In genomic region chrX:136572030-136572429, GRCh38 we compare ENCODE assay signal across 18 cellular contexts. TPM values are rescaled to one million over a fixed set of nuclear protein-coding genes. Genes with fewer than 3 reads are reported as not detected.
DNase-seq lines count a peak whose midpoint lies in the region; ATAC-seq, FAIRE-seq and TF ChIP-seq lines count a peak whose summit lies in the region.
"Had no signal": no experiment of that assay in that cellular context is flagged by ENCODE, and none has a peak within 500 bp of the region (broad histone marks: within the 10 kb centered on the region; RNA-seq: fewer than 3 reads in every experiment).

No MANE protein-coding gene starts in this region.

- H3K4me3 Mint-ChIP-seq in Calu3 (ENCODE audit: low read depth, unreplicated experiment), result no peak overlapping the region
- H3K4me3 Mint-ChIP-seq in activated T-cell treated with anti-CD3 and anti-CD28 coated beads, Interleukin-2, amount 50 U/mL, for 72 hours, result no peak overlapping the region
- H3K4me3 Mint-ChIP-seq: activated naive CD8-positive, alpha-beta T cell had no signal

- H3K27me3 Mint-ChIP-seq in Calu3 (ENCODE audit: unreplicated experiment), result no peaks in the 10 kb centered on the region
- no peaks in the 10 kb centered on the region for H3K27me3 Mint-ChIP-seq in activated T-cell treated with anti-CD3 and anti-CD28 coated beads, Interleukin-2, amount 50 U/mL, for 72 hours (ENCODE audit: low read depth)
- H3K27me3 Mint-ChIP-seq: activated naive CD8-positive, alpha-beta T cell had no signal

- peak; percentile 73 for ATAC-seq in GM18909 (IDR thresholded peaks at IDR 0.05; ENCODE audit: poor library complexity, unreplicated experiment)
- ATAC-seq in HG03460 (IDR thresholded peaks at IDR 0.05; ENCODE audit: unreplicated experiment), result peak; percentile 71
- ATAC-seq in GM12878, result peak; percentile 72
- ATAC-seq in activated T-cell treated with anti-CD3 and anti-CD28 coated beads, Interleukin-2, amount 50 U/mL, for 72 hours (replicated peaks in 1 of 2), result no peak

- H3K4me1 Mint-ChIP-seq in Calu3 (ENCODE audit: low read depth, unreplicated experiment), result no peaks in the 10 kb centered on the region
- H3K4me1 Mint-ChIP-seq in activated T-cell treated with anti-CD3 and anti-CD28 coated beads, Interleukin-2, amount 50 U/mL, for 72 hours (ENCODE audit: low read depth), result peaks cover 18% of the 10 kb centered on the region

- BruUV-seq in Calu3 (replicated peaks; lab: Mats Ljungman, UMichigan) (no TSS peak), GM12878 (replicated peaks; lab: Mats Ljungman, UMichigan) (no TSS peak)

- no peaks in the 10 kb centered on the region for H3K4me1 ChIP-seq in GM12878 (ENCODE audit: control insufficient read depth, insufficient read depth, low read length)
- H3K4me1 ChIP-seq: right atrium auricular region had no signal

- DNase-seq in Calu3 (no peak), GM12878 (ENCODE audit: low read depth, low spot score) (no peak), GM19238 (ENCODE audit: insufficient read length, low spot score) (no peak), HCEC 1CT (no peak), posterior cingulate gyrus (no peak)
- DNase-seq in activated T-cell treated with anti-CD3 and anti-CD28 coated beads, Interleukin-2, amount 50 U/mL, for 72 hours, result no peak
- DNase-seq: activated T-cell treated with anti-CD3 and anti-CD28 coated beads, Interleukin-2, amount 50 U/mL, for 1 hour; NCI-H1048; NCI-H774; substantia nigra had no signal

- H3K4me2 ChIP-seq in GM12878 (ENCODE audit: control insufficient read depth, insufficient read depth), result no peak overlapping the region
- H3K4me2 ChIP-seq: hepatocyte had no signal

- no peaks in the 10 kb centered on the region for H3K9me3 Mint-ChIP-seq in Calu3 (ENCODE audit: low read depth, unreplicated experiment)
- H3K9me3 Mint-ChIP-seq in activated T-cell treated with anti-CD3 and anti-CD28 coated beads, Interleukin-2, amount 50 U/mL, for 72 hours, result no peaks in the 10 kb centered on the region

- no peak overlapping the region for H3K27ac Mint-ChIP-seq in Calu3 (ENCODE audit: unreplicated experiment)
- no peak overlapping the region for H3K27ac Mint-ChIP-seq in activated T-cell treated with anti-CD3 and anti-CD28 coated beads, Interleukin-2, amount 50 U/mL, for 72 hours
- H3K27ac Mint-ChIP-seq: activated naive CD8-positive, alpha-beta T cell had no signal

- H3K9me3 ChIP-seq in GM12878 (replicated peaks; ENCODE audit: control insufficient read depth, insufficient read depth, low read length), result no peaks in the 10 kb centered on the region
- H3K9me3 ChIP-seq: neutrophil, right atrium auricular region had no signal

- no peak overlapping the region for H3K27ac ChIP-seq in GM12878 (ENCODE audit: control insufficient read depth, insufficient read depth)
- H3K27ac ChIP-seq: hepatocyte, neutrophil, right atrium auricular region had no signal

- SMC1A ChIA-PET in GM12878 (lab: Charles Lee; ENCODE audit: uncharacterized antibody, unreplicated experiment), result interaction anchor here (0.5 to 4.1 kb wide), 5 partner anchors 118 to 306 kb away, joined by 3 to 21 read pairs (median 3); no protein-coding TSS in a partner anchor

- peak; percentile 40 for TF ChIP-seq RAD21 in GM12878 (IDR thresholded peaks at IDR 0.05; ENCODE audit: insufficient read depth, low read depth, low read length)

- no peak for FAIRE-seq in GM12878 (lab: Jason Lieb, UNC)
- FAIRE-seq: bronchial epithelial cell had no signal

- TF ChIP-seq CTCF in Calu3 (IDR thresholded peaks at IDR 0.05; ENCODE audit: unreplicated experiment) (peak; percentile 14), GM12878 (IDR thresholded peaks at IDR 0.05 in 2 of 3, conservative IDR thresholded peaks at IDR 0.05 in 1 of 3; ENCODE audit: control insufficient read depth in 2 of 3, extremely low read depth in 1 of 3, insufficient read depth in 1 of 3, low read depth in 3 of 3, low read length in 3 of 3) (peak in 1 of 3 experiments; percentile 40; a peak in 1 of 6 replicates)

- no peaks in the 10 kb centered on the region for H4K20me1 ChIP-seq in GM12878 (ENCODE audit: control insufficient read depth, insufficient read depth)

- H3K4me3 ChIP-seq in GM12878, result no peak overlapping the region
- H3K4me3 ChIP-seq: hepatocyte, right atrium auricular region had no signal

- TF ChIP-seq POLR2A in GM12878 (IDR thresholded peaks at IDR 0.05; ENCODE audit: low read depth, low read length), result no peak

- H3K27me3 ChIP-seq in GM12878 (replicated peaks in 1 of 2; ENCODE audit: control insufficient read depth in 2 of 2, insufficient read depth in 2 of 2, low read length in 1 of 2), result no peaks in the 10 kb centered on the region
- H3K27me3 ChIP-seq: hepatocyte, neutrophil, right atrium auricular region had no signal

- no peaks in the 10 kb centered on the region for H3K79me2 ChIP-seq in GM12878 (ENCODE audit: control insufficient read depth, insufficient read depth, low read length)
- H3K79me2 ChIP-seq: hepatocyte had no signal

- no peaks in the 10 kb centered on the region for H3K36me3 Mint-ChIP-seq in Calu3 (ENCODE audit: insufficient read depth, unreplicated experiment)
- H3K36me3 Mint-ChIP-seq in activated T-cell treated with anti-CD3 and anti-CD28 coated beads, Interleukin-2, amount 50 U/mL, for 72 hours (ENCODE audit: insufficient read depth in 2 of 2), result no peaks in the 10 kb centered on the region
- H3K36me3 Mint-ChIP-seq: activated naive CD8-positive, alpha-beta T cell had no signal

- no peak overlapping the region for H3K9ac ChIP-seq in GM12878 (ENCODE audit: control insufficient read depth, insufficient read depth, low read length)

- POLR2A ChIA-PET in GM12878 (lab: Charles Lee), result no interaction called here

- 28% methylated on average over 2 of the region's 2 CpGs for WGBS in GM12878 (ENCODE audit: insufficient coverage, insufficient replicate concordance, low lambda C conversion rate, missing lambda C conversion rate)

- intact Hi-C loops in Calu3 (cut with micrococcal nuclease; ENCODE audit: unreplicated experiment), result loop anchor here (10.0 kb wide), 1 partner anchor 317 kb away; the partner anchor contains the start of gene MAP7D3
- intact Hi-C loops in GM12878 (cut with micrococcal nuclease; ENCODE audit: unreplicated experiment), result loop anchor here (1.0 to 10.0 kb wide), 4 partner anchors 122 to 547 kb away; no protein-coding TSS in a partner anchor
- intact Hi-C loops in posterior cingulate gyrus (cut with DNase I), result no loop called here

- H3K36me3 ChIP-seq in GM12878 (ENCODE audit: control insufficient read depth in 2 of 2, insufficient read depth in 2 of 2, low read length in 1 of 2), result no peaks in the 10 kb centered on the region
- H3K36me3 ChIP-seq: neutrophil, right atrium auricular region had no signal

- CTCF ChIA-PET in Calu3 (lab: Charles Lee) (interaction anchor here (0.6 to 0.9 kb wide), 2 partner anchors 40 to 75 kb away, joined by 3 to 4 read pairs; partner anchors contain the start of gene VGLL1), GM12878 (lab: Yijun Ruan, JAX) (interaction anchor here (0.5 to 3.6 kb wide), 8 partner anchors 9 to 308 kb away, joined by 3 to 23 read pairs (median 3); no protein-coding TSS in a partner anchor)

- no peak overlapping the region for H2AFZ ChIP-seq in GM12878 (ENCODE audit: control insufficient read depth, low read depth, low read length)
- H2AFZ ChIP-seq: hepatocyte had no signal

- RAD21 ChIA-PET in GM12878 (lab: Charles Lee; ENCODE audit: unreplicated experiment), result interaction anchor here (1.0 to 3.5 kb wide), 3 partner anchors 123 to 140 kb away, joined by 3 to 13 read pairs (median 3); no protein-coding TSS in a partner anchor

- in situ Hi-C loops in GM12878 (cut with MboI), result no loop called here

- no peak for TF ChIP-seq EP300 in GM12878 (IDR thresholded peaks at IDR 0.05; ENCODE audit: borderline replicate concordance in 1 of 2, control insufficient read depth in 1 of 2, low read depth in 2 of 2, low read length in 2 of 2)

TF ChIP-seq in GM12878, 131 proteins besides CTCF, POLR2A, EP300 and RAD21:
- TF ChIP-seq SMC3 (IDR thresholded peaks at IDR 0.05; ENCODE audit: borderline replicate concordance, low read length) (peak; percentile 27; the same call in 1 of the 2 replicates), ASH2L (IDR thresholded peaks at IDR 0.05; ENCODE audit: borderline replicate concordance, low read depth) (no peak), BHLHE40 (IDR thresholded peaks at IDR 0.05; ENCODE audit: borderline replicate concordance in 1 of 2, low read depth in 2 of 2, low read length in 1 of 2) (no peak)

RNA-seq across cellular contexts. Expression of gene VGLL1, which starts 40.0 kb away (rescaled TPM):
- total RNA-seq in Calu3 (2022) (92.2 and 121 TPM in 2 replicates), GM12878 (2014; rRNA removed) (not detected in 2 replicates), GM12878 (2014; rRNA removed; fragmentation: Illumina TruSeq; extraction: Trizol) (not detected in 2 replicates), GM12878 (2021) (not detected in 2 replicates)
- total RNA-seq in GM12878 (2013; cell fraction: nucleolus; rRNA removed), result not detected in 2 replicates
- polyA plus RNA-seq in GM12878 (2011; ENCODE audit: low read depth), result not detected
- polyA plus RNA-seq in GM12878 (2011; rRNA removed) (not detected in 2 replicates), GM12878 (2014; fragmentation: Illumina TruSeq; extraction: Trizol) (not detected in 2 replicates), GM12878 (2014; fragmentation: Nextera tagmentation; extraction: Ambion mirVana) (not detected), GM12878 (2014; rRNA removed) (not detected in 2 replicates), GM12878 (2016; fragmentation: Nextera tagmentation; extraction: Ambion mirVana) (not detected)
- not detected in 2 replicates for polyA plus RNA-seq in GM12878 (2011; cell fraction: cytosol; rRNA removed)
- polyA plus RNA-seq in GM12878 (2011; cell fraction: nucleus; rRNA removed), result not detected in 2 replicates
- polyA plus RNA-seq in GM12878 (2012), result not detected in 2 replicates
- not detected in 2 replicates for polyA minus RNA-seq in GM12878 (2011; rRNA and poly(A)+ RNA removed)
- not detected in 2 replicates for polyA minus RNA-seq in GM12878 (2011; cell fraction: cytosol; rRNA and poly(A)+ RNA removed)
- not detected in 2 replicates for polyA minus RNA-seq in GM12878 (2011; cell fraction: nucleus; rRNA and poly(A)+ RNA removed)
- not detected for total RNA-seq in activated T-cell treated with anti-CD3 and anti-CD28 coated beads, Interleukin-2, amount 50 U/mL, for 72 hours
- total RNA-seq: mononuclear cell, right atrium auricular region had no signal

Comparison
In these comparisons a context has a peak if more than half of its experiments do, and no peak if none do; other contexts are left out.
1. ATAC-seq: peak in GM18909 (single experiment), HG03460 (single experiment) and GM12878 (single experiment); none in activated T-cell treated with anti-CD3 and anti-CD28 coated beads, Interleukin-2, amount 50 U/mL, for 72 hours (0 of 2).
2. RNA of gene VGLL1, which starts 40.0 kb away (total RNA-seq): 92.2 to 121 TPM in Calu3; not detected in GM12878 and not detected in activated T-cell treated with anti-CD3 and anti-CD28 coated beads, Interleukin-2, amount 50 U/mL, for 72 hours; every median in the first group is over 10 times any median in the second.